Comparison of ENCODE assay signal across 12 cellular contexts in the genomic region with DNA sequence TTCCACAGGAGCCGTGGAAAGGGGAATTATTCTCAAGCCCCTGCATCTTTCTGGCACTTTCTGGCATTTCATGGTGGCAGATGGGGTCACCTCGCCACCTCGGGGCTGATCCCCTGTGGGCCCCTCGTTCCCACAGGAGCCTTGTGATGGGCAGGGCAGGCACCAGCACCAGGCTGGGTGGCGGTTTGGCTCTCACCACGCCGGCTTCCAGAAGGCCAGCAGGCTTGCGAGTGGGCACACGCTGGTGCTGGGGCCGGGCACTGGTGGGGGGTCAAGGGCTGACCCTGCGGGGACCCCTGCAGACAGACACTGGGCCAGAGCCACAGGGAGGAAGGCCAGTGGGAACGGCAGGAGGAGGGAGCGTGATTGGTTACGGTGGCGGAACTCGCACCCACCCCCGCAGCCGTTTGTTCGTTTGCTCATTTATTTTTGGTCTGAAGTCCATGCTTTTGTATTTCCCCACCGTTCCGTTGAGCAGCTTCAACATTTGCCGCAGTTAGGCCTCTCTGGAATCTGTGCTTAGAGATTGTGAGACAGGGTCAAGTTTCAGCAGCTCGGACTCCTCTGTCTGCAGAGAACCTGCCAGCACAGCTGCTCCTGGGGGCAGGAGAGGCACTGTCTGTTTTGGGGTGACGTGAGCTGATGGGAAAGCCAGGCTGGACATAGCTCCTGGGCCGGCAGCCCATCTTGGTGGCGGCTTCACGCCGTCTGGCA. TPM values are rescaled to one million over a fixed set of nuclear protein-coding genes. Genes with fewer than 3 reads are reported as not detected.
DNase-seq lines count a peak whose midpoint lies in the region; ATAC-seq, FAIRE-seq and TF ChIP-seq lines count a peak whose summit lies in the region.
"Had no signal": no experiment of that assay in that cellular context is flagged by ENCODE, and none has a peak within 500 bp of the region (broad histone marks: within the 10 kb centered on the region; RNA-seq: fewer than 3 reads in every experiment).

No MANE protein-coding gene starts in this region.

- H3K9ac ChIP-seq in H9 (ENCODE audit: extremely low read depth, insufficient read length, low read length) (no peak overlapping the region), keratinocyte (ENCODE audit: control insufficient read depth, extremely low read depth, insufficient read depth, low read length) (peak overlapping the region; percentile 29)

- TF ChIP-seq CTCF in H9 (conservative IDR thresholded peaks at IDR 0.05) (no peak), choroid plexus epithelial cell (conservative IDR thresholded peaks at IDR 0.05; ENCODE audit: low read depth, low read length) (no peak), keratinocyte (optimal IDR thresholded peaks at IDR 0.05 in 1 of 3, IDR thresholded peaks at IDR 0.05 in 1 of 3, conservative IDR thresholded peaks at IDR 0.05 in 1 of 3; ENCODE audit: extremely low read depth in 1 of 3, insufficient read depth in 2 of 3, low read length in 3 of 3) (no peak), Peyer's patch (IDR thresholded peaks at IDR 0.05) (no peak)

- H3K4me2 ChIP-seq in H9 (ENCODE audit: insufficient read depth, insufficient read length, low read length), result no peak overlapping the region
- peak overlapping the region; percentile 61 for H3K4me2 ChIP-seq in keratinocyte (ENCODE audit: control insufficient read depth, extremely low read depth, insufficient read depth, low read depth, low read length)

- H2AFZ ChIP-seq in H9 (ENCODE audit: low read length) (no peak overlapping the region), keratinocyte (ENCODE audit: control insufficient read depth, low read length) (peak overlapping the region; percentile 10)

- H4K91ac ChIP-seq in H9 (ENCODE audit: insufficient read length, low read depth, low read length), result no peak overlapping the region

- no peak overlapping the region for H3K23ac ChIP-seq in H9 (ENCODE audit: insufficient read length, low read depth, low read length)

- H3K56ac ChIP-seq in H9 (ENCODE audit: insufficient read length, low read depth, low read length), result no peak overlapping the region

- no peak overlapping the region for H2BK5ac ChIP-seq in H9 (ENCODE audit: insufficient read length, low read length)

- H3K36me3 Mint-ChIP-seq in H9 (ENCODE audit: insufficient read depth in 1 of 3, low read depth in 3 of 3), result peaks cover 0 to 28% (median 8%) of the 10 kb centered on the region in 3 experiments; a peak in 6 of 7 replicates

- H3K4me3 Mint-ChIP-seq in H9, result peak overlapping the region in 1 of 2 experiments; percentile 46; a peak in 1 of 5 replicates

- no peak overlapping the region for H2BK120ac ChIP-seq in H9 (ENCODE audit: low read depth, low read length, poor library complexity, severe bottlenecking)

- H3K79me2 ChIP-seq in H9 (ENCODE audit: insufficient read depth, low read length) (peaks cover 73% of the 10 kb centered on the region; the same call in 1 of the 2 replicates), keratinocyte (ENCODE audit: control insufficient read depth, insufficient read depth, low read length) (peaks cover 40% of the 10 kb centered on the region)

- H3K4me1 Mint-ChIP-seq in H9, result peaks cover 68 to 81% of the 10 kb centered on the region in 2 experiments

- no peaks in the 10 kb centered on the region; a peak in 1 of 5 replicates for H3K9me3 Mint-ChIP-seq in H9

- no peaks in the 10 kb centered on the region for H3K27me3 Mint-ChIP-seq in H9 (ENCODE audit: low read depth)

- no peak for FAIRE-seq in keratinocyte (lab: Jason Lieb, UNC)

- no peak overlapping the region for H2BK15ac ChIP-seq in H9 (ENCODE audit: low read depth, low read length)

- no peak overlapping the region for H4K8ac ChIP-seq in H9 (replicated peaks; ENCODE audit: insufficient read length, low read depth, low read length)

- H3K9me1 ChIP-seq in keratinocyte (ENCODE audit: control insufficient read depth, extremely low read depth, insufficient read depth, low read length), result no peaks in the 10 kb centered on the region

- no peak overlapping the region for H3K14ac ChIP-seq in H9 (ENCODE audit: insufficient read depth, low read length)

- H3K4me1 ChIP-seq in H9 (ENCODE audit: insufficient read depth, low read length) (peaks cover 11% of the 10 kb centered on the region; the same call in 1 of the 2 replicates), keratinocyte (ENCODE audit: control insufficient read depth, extremely low read depth, insufficient read depth, low read length) (peaks cover 52% of the 10 kb centered on the region), Peyer's patch (peaks cover 0 to 22% (median 5%) of the 10 kb centered on the region in 4 donors)

- H3T11ph ChIP-seq in H9 (ENCODE audit: low read length), result no peak overlapping the region

- H3K36me3 ChIP-seq in keratinocyte (ENCODE audit: control insufficient read depth in 2 of 2, extremely low read depth in 1 of 2, insufficient read depth in 2 of 2, low read length in 2 of 2) (no peaks in the 10 kb centered on the region), Peyer's patch (no peaks in the 10 kb centered on the region)
- H3K36me3 ChIP-seq: left lung, upper lobe of left lung had no signal

- no peak overlapping the region for H3K18ac ChIP-seq in H9 (ENCODE audit: insufficient read length, low read depth, low read length)

- H2BK12ac ChIP-seq in H9 (ENCODE audit: insufficient read length, low read depth, low read length), result no peak overlapping the region

- no peaks in the 10 kb centered on the region for H3K9me3 ChIP-seq in H9 (ENCODE audit: control insufficient read depth, low read depth, low read length)
- no peaks in the 10 kb centered on the region for H3K9me3 ChIP-seq in keratinocyte (ENCODE audit: control insufficient read depth, low read depth, low read length)
- no peaks in the 10 kb centered on the region for H3K9me3 ChIP-seq in Peyer's patch
- H3K9me3 ChIP-seq: left lung, upper lobe of left lung had no signal

- H2BK20ac ChIP-seq in H9 (ENCODE audit: low read depth, low read length, poor library complexity, severe bottlenecking), result no peak overlapping the region

- TF ChIP-seq POLR2A in Peyer's patch (IDR thresholded peaks at IDR 0.05), result no peak

- H3K27ac Mint-ChIP-seq in H9, result peak overlapping the region; percentile 51 to 74 (median 72); a peak in 5 of 7 replicates

- no peak for DNase-seq in H9
- peak; percentile 72 for DNase-seq in choroid plexus epithelial cell (ENCODE audit: low read depth)
- no peak for DNase-seq in keratinocyte (ENCODE audit: low read depth, low spot score)
- DNase-seq in retina, result peak; percentile 36
- DNase-seq in foreskin melanocyte, result no peak
- DNase-seq in DMS79 (lab: John Stamatoyannopoulos, UW), result no peak
- DNase-seq in Peyer's patch, result no peak
- DNase-seq: NCI-H524 had no signal

- no peak overlapping the region for H3K4me3 ChIP-seq in choroid plexus epithelial cell (ENCODE audit: low read depth, low read length)
- H3K4me3 ChIP-seq in keratinocyte (ENCODE audit: control insufficient read depth in 2 of 3, extremely low read depth in 1 of 3, insufficient read depth in 2 of 3, low read depth in 1 of 3, low read length in 3 of 3), result peak overlapping the region in 2 of 3 experiments; percentile 7 to 22
- no peak overlapping the region for H3K4me3 ChIP-seq in Peyer's patch
- H3K4me3 ChIP-seq: left lung, SJSA1, upper lobe of left lung had no signal

- H4K20me1 ChIP-seq in H9 (ENCODE audit: control insufficient read depth, insufficient read depth, insufficient read length) (peaks cover 2% of the 10 kb centered on the region), keratinocyte (ENCODE audit: control insufficient read depth, extremely low read depth, insufficient read depth, low read length) (peaks cover 2% of the 10 kb centered on the region)

- peaks cover 10% of the 10 kb centered on the region for H3K23me2 ChIP-seq in H9 (ENCODE audit: insufficient read length, low read depth, low read length, poor library complexity, severe bottlenecking)

- H3K4ac ChIP-seq in H9 (ENCODE audit: low read depth, low read length), result no peak overlapping the region

- no peak overlapping the region for H2AK5ac ChIP-seq in H9 (ENCODE audit: insufficient read length, low read length)

- no CpG with 5 or more reads among the region's 28 CpGs for WGBS in H9 (ENCODE audit: extremely low coverage, insufficient read length, low lambda C conversion rate)

- H3K79me1 ChIP-seq in H9 (ENCODE audit: insufficient read depth, low read depth, low read length, poor library complexity, severe bottlenecking), result peaks cover 8% of the 10 kb centered on the region

- ATAC-seq in HG02870 (IDR thresholded peaks at IDR 0.05; ENCODE audit: unreplicated experiment), result no peak
- ATAC-seq: left lung had no signal

- no peaks in the 10 kb centered on the region for H3K27me3 ChIP-seq in H9 (ENCODE audit: insufficient read depth, low read length)
- no peaks in the 10 kb centered on the region for H3K27me3 ChIP-seq in keratinocyte (ENCODE audit: control insufficient read depth, extremely low read depth, insufficient read depth, low read length)
- H3K27me3 ChIP-seq in Peyer's patch, result peaks cover 0 to 2% of the 10 kb centered on the region in 2 donors

- no peak overlapping the region for H4K5ac ChIP-seq in H9 (ENCODE audit: insufficient read length, low read depth, low read length)

- dilution Hi-C loops in keratinocyte (cut with MboI; ENCODE audit: extremely low pct_ligation_motif_present, low sequenced_read_pairs), result no loop called here

- H3K27ac ChIP-seq in H9 (ENCODE audit: insufficient read length, low read depth, low read length) (no peak overlapping the region), keratinocyte (ENCODE audit: control insufficient read depth, insufficient read depth, low read length) (peak overlapping the region; percentile 7), Peyer's patch (peak overlapping the region in 2 of 4 donors; percentile 25 to 41)
- H3K27ac ChIP-seq: left lung, SJSA1, upper lobe of left lung had no signal

RNA-seq across cellular contexts. Expression of a gene that starts 5.3 kb away (rescaled TPM):
- total RNA-seq in H9 (2021) (232 and 234 TPM in 2 replicates), Peyer's patch (10 to 100 TPM; 18.6 to 85.0 (median 33.0) TPM)
- 13.0 to 24.0 TPM (median 18.9 TPM) in 3 replicates for polyA plus RNA-seq in keratinocyte
- polyA plus RNA-seq in keratinocyte (2011; ENCODE audit: low read depth), result 3.9 TPM
- polyA plus RNA-seq in keratinocyte (2011; cell fraction: cytosol; rRNA removed), result 3.2 and 8.8 TPM in 2 replicates
- 44.9 and 77.1 TPM in 2 replicates for polyA plus RNA-seq in keratinocyte (2011; cell fraction: nucleus; rRNA removed)
- polyA plus RNA-seq in keratinocyte (2012; ENCODE audit: low replicate concordance), result 9.3 and 34.2 TPM in 2 replicates
- 11.7 to 21.3 TPM (median 14.4 TPM) in 3 replicates for polyA minus RNA-seq in keratinocyte
- 32.4 TPM for polyA minus RNA-seq in keratinocyte (2011; cell fraction: cytosol; rRNA and poly(A)+ RNA removed)
- 84.5 and 98.7 TPM in 2 replicates for polyA minus RNA-seq in keratinocyte (2011; cell fraction: nucleus; rRNA and poly(A)+ RNA removed)

Comparison
In these comparisons a context has a peak if more than half of its experiments do, and no peak if none do; other contexts are left out.
1. DNase-seq: peak in choroid plexus epithelial cell (single experiment) and retina (single experiment); none in H9 (single experiment), keratinocyte (single experiment), foreskin melanocyte (single experiment), DMS79 (single experiment) and Peyer's patch (0 of 3).
2. H3K4me3 ChIP-seq: peak in keratinocyte (2 of 3); none in choroid plexus epithelial cell (single experiment) and Peyer's patch (0 of 4).